In genomic region chr11:74311352-74311926, GRCh38 we compare ENCODE assay signal across 8 cellular contexts. TPM values are rescaled to one million over a fixed set of nuclear protein-coding genes. Genes with fewer than 3 reads are reported as not detected.
A peak's percentile ranks its signal among the peaks of the same experiment; 100 is the strongest.
DNase-seq lines count a peak whose midpoint lies in the region; ATAC-seq and TF ChIP-seq lines count a peak whose summit lies in the region.

Gene P4HA3 (minus strand): TSS chr11:74311640. CDS start chr11:74311611, 29 bp downstream.

- H3K4me3 ChIP-seq in fibroblast of the aortic adventitia (ENCODE audit: low read depth, low read length) (peak within 1 kb of the TSS; percentile 67), neuronal stem cell (ENCODE audit: low read length in 2 of 2) (peak within 1 kb of the TSS; percentile 27 to 76), thymus (ENCODE audit: low read length) (peak within 1 kb of the TSS; percentile 47)

- H3K14ac ChIP-seq in neuronal stem cell (ENCODE audit: low read length), result no peak within 1 kb of the TSS

- peak within 1 kb of the TSS; percentile 2 for H2AK5ac ChIP-seq in neuronal stem cell (ENCODE audit: low read depth, low read length)

- no peak within 1 kb of the TSS for H2BK12ac ChIP-seq in neuronal stem cell (ENCODE audit: low read length)

- ATAC-seq in activated T-cell treated with anti-CD3 and anti-CD28 coated beads, Interleukin-2, amount 50 U/mL, for 4 hours, result peak; percentile 94 to 97
- ATAC-seq in GM18867 (IDR thresholded peaks at IDR 0.05; ENCODE audit: unreplicated experiment) (no peak), HG02840 (IDR thresholded peaks at IDR 0.05; ENCODE audit: low FRiP score, unreplicated experiment) (no peak)

- H3K4ac ChIP-seq in neuronal stem cell (ENCODE audit: low read length), result no peak within 1 kb of the TSS

- DNase-seq in GM03348 (ENCODE audit: low spot score) (peak; percentile 91), NCI-H2227 (lab: John Stamatoyannopoulos, UW; ENCODE audit: unreplicated experiment) (peak; percentile 72), fibroblast of the aortic adventitia (ENCODE audit: low read depth) (peak; percentile 25), neuronal stem cell (ENCODE audit: low spot score) (peak; percentile 39)
- DNase-seq in activated T-cell treated with anti-CD3 and anti-CD28 coated beads, Interleukin-2, amount 50 U/mL, for 4 hours, result peak; percentile 37

- H3K36me3 ChIP-seq in neuronal stem cell (replicated peaks in 1 of 2; ENCODE audit: control insufficient read depth in 2 of 2, insufficient read depth in 2 of 2, low read length in 2 of 2), result no peaks in the 10 kb centered on the region
- H3K36me3 ChIP-seq in thymus (ENCODE audit: control insufficient read depth, insufficient read depth), result no peaks in the 10 kb centered on the region

- H3K27ac ChIP-seq in neuronal stem cell (replicated peaks; ENCODE audit: low read length) (no peak within 1 kb of the TSS), thymus (ENCODE audit: low read depth) (no peak within 1 kb of the TSS)

- H3K4me1 ChIP-seq in neuronal stem cell (ENCODE audit: control insufficient read depth in 2 of 2, insufficient read depth in 1 of 2, low read depth in 1 of 2, low read length in 2 of 2) (peaks cover 0 to 5% of the 10 kb centered on the region in 2 donors), thymus (ENCODE audit: control insufficient read depth, insufficient read depth, low read length) (peaks cover 3% of the 10 kb centered on the region)

- H3K23ac ChIP-seq in neuronal stem cell (ENCODE audit: low read depth, low read length, poor library complexity), result peak within 1 kb of the TSS; percentile 38

- H3K27me3 Mint-ChIP-seq in activated T-cell treated with anti-CD3 and anti-CD28 coated beads, Interleukin-2, amount 50 U/mL, for 4 hours (ENCODE audit: low read depth), result peaks cover 41% of the 10 kb centered on the region

- no peaks in the 10 kb centered on the region for H3K79me1 ChIP-seq in neuronal stem cell (ENCODE audit: low read depth, low read length)

- peaks cover 11% of the 10 kb centered on the region for H3K4me1 Mint-ChIP-seq in activated T-cell treated with anti-CD3 and anti-CD28 coated beads, Interleukin-2, amount 50 U/mL, for 4 hours (ENCODE audit: low read depth)

- peaks cover 4% of the 10 kb centered on the region for H3K9me3 Mint-ChIP-seq in activated T-cell treated with anti-CD3 and anti-CD28 coated beads, Interleukin-2, amount 50 U/mL, for 4 hours

- H3K9me3 ChIP-seq in neuronal stem cell (replicated peaks in 1 of 2; ENCODE audit: control insufficient read depth in 2 of 2, insufficient read depth in 1 of 2, low read depth in 1 of 2, low read length in 2 of 2), result peaks cover 2 to 10% of the 10 kb centered on the region in 2 donors
- no peaks in the 10 kb centered on the region for H3K9me3 ChIP-seq in thymus (ENCODE audit: control insufficient read depth)

- H3K27me3 ChIP-seq in neuronal stem cell (ENCODE audit: control insufficient read depth in 3 of 3, insufficient read depth in 3 of 3, low read depth in 1 of 3, low read length in 3 of 3), result peaks cover 0 to 71% (median 22%) of the 10 kb centered on the region in 3 experiments
- peaks cover 4% of the 10 kb centered on the region for H3K27me3 ChIP-seq in thymus (ENCODE audit: control insufficient read depth, insufficient read depth)

- H3K36me3 Mint-ChIP-seq in activated T-cell treated with anti-CD3 and anti-CD28 coated beads, Interleukin-2, amount 50 U/mL, for 4 hours (ENCODE audit: insufficient read depth), result no peaks in the 10 kb centered on the region

- no peak for TF ChIP-seq CTCF in fibroblast of the aortic adventitia (IDR thresholded peaks at IDR 0.05; ENCODE audit: insufficient read depth, low read length)

- peak within 1 kb of the TSS; percentile 88 for H2AFZ ChIP-seq in neuronal stem cell (ENCODE audit: low read length)

- no CpG with 5 or more reads among the region's 62 CpGs for WGBS in neuronal stem cell (ENCODE audit: extremely low coverage in 2 of 2, insufficient read length in 2 of 2, insufficient replicate concordance in 1 of 2), 2 donors
- 8% methylated on average over 62 of the region's 62 CpGs for WGBS in thymus

- peak within 1 kb of the TSS; percentile 30 for H4K8ac ChIP-seq in neuronal stem cell (ENCODE audit: low read depth, low read length)

- H2BK15ac ChIP-seq in neuronal stem cell (ENCODE audit: low read length), result no peak within 1 kb of the TSS

- peak within 1 kb of the TSS; percentile 59 for H3K4me3 Mint-ChIP-seq in activated T-cell treated with anti-CD3 and anti-CD28 coated beads, Interleukin-2, amount 50 U/mL, for 4 hours

- H3K4me2 ChIP-seq in neuronal stem cell (ENCODE audit: insufficient read depth, low read length, poor library complexity, severe bottlenecking), result peak within 1 kb of the TSS; percentile 79

- H3K18ac ChIP-seq in neuronal stem cell (ENCODE audit: low read length), result peak within 1 kb of the TSS; percentile 49

- H2BK5ac ChIP-seq in neuronal stem cell (ENCODE audit: low read length), result no peak within 1 kb of the TSS

- no peak within 1 kb of the TSS for H2BK120ac ChIP-seq in neuronal stem cell (ENCODE audit: low read depth, low read length)

- H3K9ac ChIP-seq in neuronal stem cell (ENCODE audit: low read depth, low read length, poor library complexity), result peak within 1 kb of the TSS; percentile 38

- no peak within 1 kb of the TSS for H4K91ac ChIP-seq in neuronal stem cell (ENCODE audit: low read depth, low read length, poor library complexity)

RNA-seq across cellular contexts. Expression of gene P4HA3, which starts in this region (rescaled TPM):
- not detected for total RNA-seq in activated T-cell treated with anti-CD3 and anti-CD28 coated beads, Interleukin-2, amount 50 U/mL, for 4 hours
- 1.9 and 4.4 TPM in 2 replicates for total RNA-seq in fibroblast of the aortic adventitia (ENCODE audit: low replicate concordance)
- polyA plus RNA-seq in neuronal stem cell (2013, experiment 1 of 2), result 0.06 TPM
- polyA plus RNA-seq in neuronal stem cell (2013, experiment 2 of 2), result 0.03 TPM
- polyA plus RNA-seq in thymus, result 0.18 TPM

Comparison
In these comparisons a context has a peak if more than half of its experiments do, and no peak if none do; other contexts are left out.
1. Peak in DNase-seq and ATAC-seq in activated T-cell treated with anti-CD3 and anti-CD28 coated beads, Interleukin-2, amount 50 U/mL, for 4 hours; RNA of the gene not detected or under 1 TPM.
2. DNase-seq: peak in every context shown above with its lines; median percentile 91 in GM03348; 72 in NCI-H2227; 39 in neuronal stem cell; 37 in activated T-cell treated with anti-CD3 and anti-CD28 coated beads, Interleukin-2, amount 50 U/mL, for 4 hours; 25 in fibroblast of the aortic adventitia.